ENCODE assay signal across 2 cellular contexts in genomic region chr14:83969998-83970397, GRCh38.
TF ChIP-seq lines count a peak whose summit lies in the region.

No MANE protein-coding gene starts in this region.

TF ChIP-seq in GM23338, 12 proteins besides CTCF, POLR2A, EP300 and RAD21:
- TF ChIP-seq CREB1 (CRISPR knock-in tag; IDR thresholded peaks at IDR 0.05; ENCODE audit: low read depth): no peak
- TF ChIP-seq NANOG (IDR thresholded peaks at IDR 0.05; ENCODE audit: borderline replicate concordance): no peak
- TF ChIP-seq ZNF114 (CRISPR knock-in tag; IDR thresholded peaks at IDR 0.05): no peak
- TF ChIP-seq JUNB (IDR thresholded peaks at IDR 0.05; ENCODE audit: unreplicated experiment): no peak
- no peak for TF ChIP-seq STAT1 (IDR thresholded peaks at IDR 0.05; ENCODE audit: unreplicated experiment)
- no peak for TF ChIP-seq ZNF462 (CRISPR knock-in tag; IDR thresholded peaks at IDR 0.05)
- TF ChIP-seq EZH2 (IDR thresholded peaks at IDR 0.05; ENCODE audit: low read depth, unreplicated experiment): no peak
- no peak for TF ChIP-seq REST (IDR thresholded peaks at IDR 0.05; ENCODE audit: unreplicated experiment)
- TF ChIP-seq EZH2phosphoT487 (IDR thresholded peaks at IDR 0.05; ENCODE audit: unreplicated experiment): no peak
TF ChIP-seq in GM23338: peak in this region for 0.

TF ChIP-seq in H1, 55 proteins besides CTCF, POLR2A, EP300 and RAD21:
- TF ChIP-seq TAF1 (IDR thresholded peaks at IDR 0.05; ENCODE audit: low read depth, low read length) (no peak), MAX (IDR thresholded peaks at IDR 0.05) (no peak), BCL11A (IDR thresholded peaks at IDR 0.05; ENCODE audit: low read depth in 2 of 2, low read length in 2 of 2) (no peak), CHD2 (IDR thresholded peaks at IDR 0.05; ENCODE audit: low read length) (no peak), PHF8 (conservative IDR thresholded peaks at IDR 0.05; ENCODE audit: low read depth, low read length) (no peak), SUZ12 (IDR thresholded peaks at IDR 0.05; ENCODE audit: low read length) (no peak)
TF ChIP-seq in H1: peak in this region for 0.
